ENCODE assay signal across 8 cellular contexts in the genomic region with DNA sequence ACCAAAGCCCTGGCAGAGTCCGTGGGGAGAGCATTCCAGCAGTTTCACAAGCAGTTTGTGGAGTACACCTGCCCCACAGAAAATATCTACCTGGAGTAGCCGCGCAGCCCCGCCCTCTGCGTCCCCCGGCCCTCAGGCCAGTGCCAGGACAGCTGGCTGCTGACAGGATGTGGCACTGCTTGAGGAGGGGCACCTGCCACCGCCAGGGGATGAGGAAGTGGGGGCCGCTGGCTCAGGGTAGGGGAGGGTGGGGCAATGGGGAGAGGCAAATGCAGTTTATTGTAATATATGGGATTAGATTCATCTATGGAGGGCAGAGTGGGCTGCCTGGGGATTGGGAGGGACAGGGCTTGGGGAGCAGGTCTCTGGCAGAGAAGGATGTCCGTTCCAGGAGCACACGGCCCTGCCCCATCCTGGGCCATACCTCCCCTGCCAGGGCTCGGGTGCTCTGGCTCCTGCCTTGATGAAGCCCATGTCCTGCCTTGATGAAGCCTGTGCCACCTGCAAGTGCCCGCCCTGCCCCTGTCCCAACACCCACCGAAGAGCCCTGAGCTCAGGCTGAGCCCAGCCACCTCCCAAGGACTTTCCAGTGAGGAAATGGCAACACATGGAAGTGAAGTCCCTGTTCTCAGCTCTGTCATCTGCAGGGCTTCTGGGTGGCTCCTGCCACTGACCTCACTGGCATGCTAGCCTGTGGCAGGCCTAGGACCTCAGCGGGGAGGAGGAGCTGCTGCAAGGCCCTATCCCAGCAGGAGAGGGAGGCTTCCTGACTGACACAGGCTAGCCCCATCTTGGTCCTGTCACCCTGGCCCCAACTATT. TPM values are rescaled to one million over a fixed set of nuclear protein-coding genes. Genes with fewer than 3 reads are reported as not detected.
DNase-seq lines count a peak whose midpoint lies in the region; ATAC-seq and TF ChIP-seq lines count a peak whose summit lies in the region.
"Not testable (repeated sequence)": the region's sequence is repeated elsewhere in the genome, so short reads cannot be mapped to it uniquely, and the experiment has no call there.

No MANE protein-coding gene starts in this region.

- not testable (repeated sequence) for H2AK5ac ChIP-seq in H9 (ENCODE audit: insufficient read length, low read length)

- H2AFZ ChIP-seq in H9 (ENCODE audit: low read length) = not testable (repeated sequence)

- not testable (repeated sequence) for H3K9me3 Mint-ChIP-seq in H9; T-cell; activated CD8-positive, alpha-beta T cell treated with anti-CD3 and anti-CD28 coated beads for 36 hours; natural killer cell

- not testable (repeated sequence) for H3K14ac ChIP-seq in H9 (ENCODE audit: insufficient read depth, low read length)

- not testable (repeated sequence) for H3K9ac ChIP-seq in H9 (ENCODE audit: extremely low read depth, insufficient read length, low read length)

- H3K36me3 ChIP-seq in body of pancreas (replicated peaks in 1 of 2; ENCODE audit: insufficient read depth in 1 of 2, low read depth in 2 of 2); upper lobe of left lung: not testable (repeated sequence)

- not testable (repeated sequence) for H3K9me3 ChIP-seq in H9 (ENCODE audit: control insufficient read depth, low read depth, low read length); body of pancreas; upper lobe of left lung

- not testable (repeated sequence) for H2BK12ac ChIP-seq in H9 (ENCODE audit: insufficient read length, low read depth, low read length)

- H3K56ac ChIP-seq in H9 (ENCODE audit: insufficient read length, low read depth, low read length) = not testable (repeated sequence)

- peak; percentile 17 for DNase-seq in CD1c-positive myeloid dendritic cell (ENCODE audit: extremely low spot score)
- peak; percentile 46 for DNase-seq in H9
- DNase-seq in T-cell; activated CD8-positive, alpha-beta T cell treated with anti-CD3 and anti-CD28 coated beads for 36 hours; left colon; natural killer cell; upper lobe of left lung: not testable (repeated sequence)
- peak; percentile 77 to 92 (median 84) for DNase-seq in body of pancreas

- peak overlapping the region in 1 of 3 experiments; percentile 44; a peak in 1 of 7 replicates for H3K27ac Mint-ChIP-seq in H9
- H3K27ac Mint-ChIP-seq in T-cell; activated CD8-positive, alpha-beta T cell treated with anti-CD3 and anti-CD28 coated beads for 36 hours; natural killer cell: not testable (repeated sequence)

- CTCF ChIA-PET in T-cell (lab: Charles Lee); activated CD8-positive, alpha-beta T cell treated with anti-CD3 and anti-CD28 coated beads for 36 hours (lab: Charles Lee): not testable (repeated sequence)

- TF ChIP-seq EP300 in upper lobe of left lung (IDR thresholded peaks at IDR 0.05) = not testable (repeated sequence)

- H3K23me2 ChIP-seq in H9 (ENCODE audit: insufficient read length, low read depth, low read length, poor library complexity, severe bottlenecking) = not testable (repeated sequence)

- H2BK120ac ChIP-seq in H9 (ENCODE audit: low read depth, low read length, poor library complexity, severe bottlenecking) = not testable (repeated sequence)

- not testable (repeated sequence) for H3K4me1 Mint-ChIP-seq in H9; T-cell; activated CD8-positive, alpha-beta T cell treated with anti-CD3 and anti-CD28 coated beads for 36 hours (ENCODE audit: low read depth); natural killer cell

- intact Hi-C loops in activated CD8-positive, alpha-beta T cell treated with anti-CD3 and anti-CD28 coated beads for 36 hours (cut with micrococcal nuclease); body of pancreas (cut with DNase I); left colon (cut with DNase I, micrococcal nuclease); natural killer cell (cut with micrococcal nuclease): not testable (repeated sequence)

- H3K4me2 ChIP-seq in H9 (ENCODE audit: insufficient read depth, insufficient read length, low read length) = not testable (repeated sequence)

- not testable (repeated sequence) for H2BK20ac ChIP-seq in H9 (ENCODE audit: low read depth, low read length, poor library complexity, severe bottlenecking)

- not testable (repeated sequence) for H3K4ac ChIP-seq in H9 (ENCODE audit: low read depth, low read length)

- POLR2A ChIA-PET in T-cell (lab: Charles Lee); activated CD8-positive, alpha-beta T cell treated with anti-CD3 and anti-CD28 coated beads for 36 hours (lab: Charles Lee): not testable (repeated sequence)

- ATAC-seq in T-cell (replicated peaks in 1 of 4) (peak; percentile 60 to 78 (median 72)), body of pancreas (peak; percentile 100), left colon (peak; percentile 52), natural killer cell (peak; percentile 50 to 73 (median 67)), upper lobe of left lung (ENCODE audit: low FRiP score in 2 of 2) (peak; percentile 17 to 71)
- ATAC-seq in activated CD8-positive, alpha-beta T cell treated with anti-CD3 and anti-CD28 coated beads for 36 hours = peak; percentile 58

- TF ChIP-seq POLR2A in body of pancreas (IDR thresholded peaks at IDR 0.05) = peak in 2 of 3 donors; percentile 43 to 52
- not testable (repeated sequence) for TF ChIP-seq POLR2A in upper lobe of left lung (IDR thresholded peaks at IDR 0.05)

- TF ChIP-seq CTCF in H9 (conservative IDR thresholded peaks at IDR 0.05); activated CD8-positive, alpha-beta T cell treated with anti-CD3 and anti-CD28 coated beads for 36 hours (IDR thresholded peaks at IDR 0.05); body of pancreas (IDR thresholded peaks at IDR 0.05); natural killer cell (IDR thresholded peaks at IDR 0.05); upper lobe of left lung (IDR thresholded peaks at IDR 0.05): not testable (repeated sequence)

- H3K18ac ChIP-seq in H9 (ENCODE audit: insufficient read length, low read depth, low read length) = not testable (repeated sequence)

- not testable (repeated sequence) for H4K20me1 ChIP-seq in H9 (ENCODE audit: control insufficient read depth, insufficient read depth, insufficient read length)

- H4K5ac ChIP-seq in H9 (ENCODE audit: insufficient read length, low read depth, low read length) = not testable (repeated sequence)

- H3K27me3 Mint-ChIP-seq in H9 (ENCODE audit: low read depth); T-cell; activated CD8-positive, alpha-beta T cell treated with anti-CD3 and anti-CD28 coated beads for 36 hours; natural killer cell (ENCODE audit: low read depth in 2 of 2): not testable (repeated sequence)

- H3K36me3 Mint-ChIP-seq in H9 (ENCODE audit: insufficient read depth in 1 of 3, low read depth in 3 of 3); T-cell; activated CD8-positive, alpha-beta T cell treated with anti-CD3 and anti-CD28 coated beads for 36 hours (ENCODE audit: low read depth); natural killer cell: not testable (repeated sequence)

- no CpG with 5 or more reads among the region's 14 CpGs for WGBS in H9 (ENCODE audit: extremely low coverage, insufficient read length, low lambda C conversion rate)
- 34% methylated on average over 3 of the region's 14 CpGs; no CpG with 5 or more reads in 1 of the 2 donors for WGBS in body of pancreas, 2 donors
- WGBS in upper lobe of left lung, 2 donors = 40% methylated on average over 2 of the region's 14 CpGs; no CpG with 5 or more reads in 1 of the 2 donors

- H3T11ph ChIP-seq in H9 (ENCODE audit: low read length) = not testable (repeated sequence)

- H4K91ac ChIP-seq in H9 (ENCODE audit: insufficient read length, low read depth, low read length) = not testable (repeated sequence)

- H3K4me1 ChIP-seq in H9 (ENCODE audit: insufficient read depth, low read length); body of pancreas; upper lobe of left lung: not testable (repeated sequence)

- not testable (repeated sequence) for H3K4me3 Mint-ChIP-seq in H9; activated CD8-positive, alpha-beta T cell treated with anti-CD3 and anti-CD28 coated beads for 36 hours; natural killer cell
- H3K4me3 Mint-ChIP-seq in T-cell = peak overlapping the region in 1 of 3 donors; percentile 52

- not testable (repeated sequence) for H3K23ac ChIP-seq in H9 (ENCODE audit: insufficient read length, low read depth, low read length)

- not testable (repeated sequence) for H3K27me3 ChIP-seq in H9 (ENCODE audit: insufficient read depth, low read length); body of pancreas; upper lobe of left lung

- H3K27ac ChIP-seq in H9 (ENCODE audit: insufficient read length, low read depth, low read length); upper lobe of left lung: not testable (repeated sequence)
- peak overlapping the region in 2 of 4 donors; percentile 7 to 54 for H3K27ac ChIP-seq in body of pancreas

- not testable (repeated sequence) for H2BK15ac ChIP-seq in H9 (ENCODE audit: low read depth, low read length)

- H2BK5ac ChIP-seq in H9 (ENCODE audit: insufficient read length, low read length) = not testable (repeated sequence)

- not testable (repeated sequence) for H3K79me1 ChIP-seq in H9 (ENCODE audit: insufficient read depth, low read depth, low read length, poor library complexity, severe bottlenecking)

- H3K79me2 ChIP-seq in H9 (ENCODE audit: insufficient read depth, low read length) = not testable (repeated sequence)

- not testable (repeated sequence) for H4K8ac ChIP-seq in H9 (replicated peaks; ENCODE audit: insufficient read length, low read depth, low read length)

- not testable (repeated sequence) for H3K4me3 ChIP-seq in body of pancreas, upper lobe of left lung

RNA-seq across cellular contexts. Expression of gene LRRC37A, which starts 49.8 kb away (rescaled TPM):
- 1.9 and 2.0 TPM in 2 replicates for total RNA-seq in H9 (2021)
- total RNA-seq in T-cell = 10 to 100 TPM in 1 of 5 donors, 1 to 10 TPM in 4; 1.9 to 26.9 (median 4.5) TPM
- total RNA-seq in activated CD8-positive, alpha-beta T cell treated with anti-CD3 and anti-CD28 coated beads for 36 hours = 1 to 10 TPM; 1.7 to 1.8 TPM
- total RNA-seq in body of pancreas = under 1 TPM; 0.78 to 0.99 TPM
- total RNA-seq in left colon = 1 to 10 TPM; 4.1 to 6.4 TPM
- 1 to 10 TPM; 1.9 to 8.0 (median 3.5) TPM for total RNA-seq in natural killer cell
- total RNA-seq in upper lobe of left lung = 10 to 100 TPM in 1 of 6 donors, 1 to 10 TPM in 5; 1.6 to 14.7 (median 2.7) TPM

RNA-seq across cellular contexts. Expression of gene KANSL1, which starts 51.9 kb away (rescaled TPM):
- total RNA-seq in H9 (2021) (110 and 114 TPM in 2 replicates), T-cell (100 to 1,000 TPM; 113 to 301 (median 160) TPM), body of pancreas (100 to 1,000 TPM in 1 of 2 donors, 10 to 100 TPM in 1; 68.2 to 190 TPM), left colon (10 to 100 TPM; 79.4 to 81.9 TPM), natural killer cell (100 to 1,000 TPM; 202 to 240 (median 220) TPM), upper lobe of left lung (100 to 1,000 TPM in 3 of 6 donors, 10 to 100 TPM in 3; 60.5 to 294 (median 108) TPM)
- total RNA-seq in activated CD8-positive, alpha-beta T cell treated with anti-CD3 and anti-CD28 coated beads for 36 hours = 10 to 100 TPM; 54.4 to 55.3 TPM

Comparison
In these comparisons a context has a peak if more than half of its experiments do, and no peak if none do; other contexts are left out.
1. ATAC-seq: peak in every context shown above with its lines; median percentile 100 in body of pancreas; 72 in T-cell; 67 in natural killer cell; 58 in activated CD8-positive, alpha-beta T cell treated with anti-CD3 and anti-CD28 coated beads for 36 hours; 52 in left colon; 44 in upper lobe of left lung.